17 cellular contexts compared by ENCODE assay signal in genomic region chr6:75608304-75608703, GRCh38. TPM values are rescaled to one million over a fixed set of nuclear protein-coding genes. Genes with fewer than 3 reads are reported as not detected.
DNase-seq lines count a peak whose midpoint lies in the region; ATAC-seq, FAIRE-seq and TF ChIP-seq lines count a peak whose summit lies in the region.
"Had no signal": no experiment of that assay in that cellular context is flagged by ENCODE, and none has a peak within 500 bp of the region (broad histone marks: within the 10 kb centered on the region; RNA-seq: fewer than 3 reads in every experiment).

No MANE protein-coding gene starts in this region.

- WGBS in right cardiac atrium = 83% methylated on average over 3 of the region's 3 CpGs

- no peak overlapping the region for H3K4me3 ChIP-seq in right cardiac atrium (ENCODE audit: low read length)
- H3K4me3 ChIP-seq: colonic mucosa had no signal

- CTCF ChIA-PET in T-cell (lab: Charles Lee) = interaction anchor here (0.7 to 1.6 kb wide), 3 partner anchors 10 to 27 kb away, joined by 3 to 8 read pairs (median 3); no protein-coding TSS in a partner anchor

- no peaks in the 10 kb centered on the region for H3K9me3 ChIP-seq in right cardiac atrium (ENCODE audit: control insufficient read depth, low read length)
- H3K9me3 ChIP-seq: colonic mucosa, psoas muscle had no signal

- intact Hi-C loops in right cardiac atrium (cut with DNase I) (no loop called here), Right ventricle myocardium superior (cut with DNase I) (no loop called here)

- H3K36me3 Mint-ChIP-seq in T-cell = peaks cover 4% of the 10 kb centered on the region
- peaks cover 4% of the 10 kb centered on the region for H3K36me3 Mint-ChIP-seq in memory B cell

- H3K27ac Mint-ChIP-seq in T-cell (peak overlapping the region; percentile 42 to 74), memory B cell (peak overlapping the region; percentile 88)

- POLR2A ChIA-PET in T-cell (lab: Charles Lee) = interaction anchor here in 1 of 2 donors (0.6 kb wide), 2 partner anchors 14 to 283 kb away, joined by 3 to 5 read pairs; no protein-coding TSS in a partner anchor

- H3K4me3 Mint-ChIP-seq in T-cell (peak overlapping the region in 1 of 3 donors; percentile 58), memory B cell (peak overlapping the region; percentile 69)
- H3K4me3 Mint-ChIP-seq: stimulated activated naive CD8-positive, alpha-beta T cell treated with anti-CD3 and anti-CD28 coated beads, Interleukin-15, amount 100 ng/mL, for 72 hours had no signal

- no peaks in the 10 kb centered on the region for H3K27me3 ChIP-seq in right cardiac atrium (ENCODE audit: control insufficient read depth, insufficient read depth)
- H3K27me3 ChIP-seq: colonic mucosa had no signal

- H3K4me1 ChIP-seq in right cardiac atrium (ENCODE audit: control insufficient read depth, insufficient read depth, low read length) = peaks cover 4% of the 10 kb centered on the region

- H3K4me1 Mint-ChIP-seq in T-cell (peaks cover 95 to 99% (median 96%) of the 10 kb centered on the region in 3 donors), memory B cell (peaks cover 64% of the 10 kb centered on the region)

- H3K27me3 Mint-ChIP-seq in T-cell = no peaks in the 10 kb centered on the region
- H3K27me3 Mint-ChIP-seq in memory B cell = no peaks in the 10 kb centered on the region
- H3K27me3 Mint-ChIP-seq: stimulated activated naive CD8-positive, alpha-beta T cell treated with anti-CD3 and anti-CD28 coated beads, Interleukin-15, amount 100 ng/mL, for 72 hours had no signal

- TF ChIP-seq POLR2A in H54 (IDR thresholded peaks at IDR 0.05; ENCODE audit: low read depth, low read length) = no peak

- FAIRE-seq in H54 (lab: Jason Lieb, UNC) = no peak
- FAIRE-seq: RCC 7860 had no signal

- ATAC-seq in right cardiac atrium = no peak
- no peak for ATAC-seq in Right ventricle myocardium superior (ENCODE audit: poor library complexity)
- no peak for ATAC-seq in T-cell (replicated peaks in 1 of 4)
- no peak for ATAC-seq in memory B cell (ENCODE audit: low read depth)
- ATAC-seq: psoas muscle; stimulated activated naive CD8-positive, alpha-beta T cell treated with anti-CD3 and anti-CD28 coated beads, Interleukin-15, amount 100 ng/mL, for 72 hours had no signal

- DNase-seq in right cardiac atrium (no peak), Right ventricle myocardium superior (no peak), T-cell (no peak), memory B cell (ENCODE audit: low spot score in 2 of 2) (no peak), NCI-H1092 treated with DMSO at 0.1 percent for 48 hours (lab: John Stamatoyannopoulos, UW) (no peak), H54 (ENCODE audit: insufficient read length, low spot score) (no peak), NCI-H2107 treated with DMSO at 0.1 percent for 48 hours (lab: John Stamatoyannopoulos, UW; ENCODE audit: unreplicated experiment) (no peak)
- DNase-seq in activated effector memory CD4-positive, alpha-beta T cell treated with Interleukin-2 at 50 U/mL for 16 hours = no peak
- DNase-seq: colonic mucosa; left ventricle myocardium superior; NCI-H2029; NCI-H526 treated with DMSO at 0.1 percent for 48 hours; psoas muscle; stimulated activated naive CD8-positive, alpha-beta T cell treated with anti-CD3 and anti-CD28 coated beads, Interleukin-15, amount 100 ng/mL, for 72 hours had no signal

- H3K9me3 Mint-ChIP-seq in T-cell (no peaks in the 10 kb centered on the region), memory B cell (no peaks in the 10 kb centered on the region)
- H3K9me3 Mint-ChIP-seq: stimulated activated naive CD8-positive, alpha-beta T cell treated with anti-CD3 and anti-CD28 coated beads, Interleukin-15, amount 100 ng/mL, for 72 hours had no signal

- peak overlapping the region; percentile 20 for H3K27ac ChIP-seq in right cardiac atrium (ENCODE audit: low read length)
- H3K27ac ChIP-seq: colonic mucosa, epithelial cell of prostate, VCaP had no signal

RNA-seq across cellular contexts. Expression of gene SENP6, which starts 6.6 kb away (rescaled TPM):
- total RNA-seq in right cardiac atrium (10 to 100 TPM; 61.1 to 76.5 (median 65.6) TPM), Right ventricle myocardium superior (46.8 TPM), T-cell (100 to 1,000 TPM; 103 to 119 (median 111) TPM)
- 23.0 TPM for polyA plus RNA-seq in right cardiac atrium
